8 cellular contexts compared by ENCODE assay signal in the genomic region with DNA sequence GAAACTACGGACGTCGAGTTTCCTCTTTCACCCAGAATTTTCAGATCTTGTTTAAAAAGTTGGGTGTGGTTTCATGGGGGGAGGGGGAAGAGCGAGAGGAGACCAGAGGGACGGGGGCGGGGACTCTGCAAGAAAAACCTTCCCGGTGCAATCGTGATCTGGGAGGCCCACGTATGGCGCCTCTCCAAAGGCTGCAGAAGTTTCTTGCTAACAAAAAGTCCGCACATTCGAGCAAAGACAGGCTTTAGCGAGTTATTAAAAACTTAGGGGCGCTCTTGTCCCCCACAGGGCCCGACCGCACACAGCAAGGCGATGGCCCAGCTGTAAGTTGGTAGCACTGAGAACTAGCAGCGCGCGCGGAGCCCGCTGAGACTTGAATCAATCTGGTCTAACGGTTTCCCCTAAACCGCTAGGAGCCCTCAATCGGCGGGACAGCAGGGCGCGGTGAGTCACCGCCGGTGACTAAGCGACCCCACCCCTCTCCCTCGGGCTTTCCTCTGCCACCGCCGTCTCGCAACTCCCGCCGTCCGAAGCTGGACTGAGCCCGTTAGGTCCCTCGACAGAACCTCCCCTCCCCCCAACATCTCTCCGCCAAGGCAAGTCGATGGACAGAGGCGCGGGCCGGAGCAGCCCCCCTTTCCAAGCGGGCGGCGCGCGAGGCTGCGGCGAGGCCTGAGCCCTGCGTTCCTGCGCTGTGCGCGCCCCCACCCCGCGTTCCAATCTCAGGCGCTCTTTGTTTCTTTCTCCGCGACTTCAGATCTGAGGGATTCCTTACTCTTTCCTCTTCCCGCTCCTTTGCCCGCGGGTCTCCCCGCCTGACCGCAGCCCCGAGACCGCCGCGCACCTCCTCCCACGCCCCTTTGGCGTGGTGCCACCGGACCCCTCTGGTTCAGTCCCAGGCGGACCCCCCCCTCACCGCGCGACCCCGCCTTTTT. TPM values are rescaled to one million over a fixed set of nuclear protein-coding genes. Genes with fewer than 3 reads are reported as not detected.
DNase-seq lines count a peak whose midpoint lies in the region; ATAC-seq and TF ChIP-seq lines count a peak whose summit lies in the region.

A gene (plus strand): TSS at position 161 of the 935 bp plus-strand sequence. CDS start 1,182 bp downstream, outside the sequence.

- H3K9me3 ChIP-seq in cardiac muscle cell (ENCODE audit: low read depth): no peaks in the 10 kb centered on the region

- peak; percentile 36 for ATAC-seq in GM19043 (IDR thresholded peaks at IDR 0.05; ENCODE audit: low read depth, unreplicated experiment)
- ATAC-seq in HG03439 (IDR thresholded peaks at IDR 0.05; ENCODE audit: unreplicated experiment): peak; percentile 37

- intact Hi-C loops in posterior vena cava (cut with DNase I): no loop called here

- no peaks in the 10 kb centered on the region for H3K27me3 ChIP-seq in cardiac muscle cell

- H3K4me3 ChIP-seq in AG10803 (ENCODE audit: low read length) (peak within 1 kb of the TSS; percentile 99), cardiac muscle cell (peak within 1 kb of the TSS; percentile 62)

- peaks cover 14% of the 10 kb centered on the region for H3K36me3 Mint-ChIP-seq in type B pancreatic cell

- peak within 1 kb of the TSS; percentile 97 for H3K4me3 Mint-ChIP-seq in type B pancreatic cell

- H3K27me3 Mint-ChIP-seq in type B pancreatic cell: peaks cover 42% of the 10 kb centered on the region

- H3K4me1 ChIP-seq in cardiac muscle cell (ENCODE audit: low read depth): peaks cover 10% of the 10 kb centered on the region

- peaks cover 25% of the 10 kb centered on the region for H3K4me1 Mint-ChIP-seq in type B pancreatic cell (ENCODE audit: unreplicated experiment)

- DNase-seq in AG10803 (ENCODE audit: low read depth) (peak; percentile 98), SW480 (ENCODE audit: low spot score) (peak; percentile 92), cardiac muscle cell (ENCODE audit: low read depth in 1 of 2, low spot score in 1 of 2) (peak; percentile 86 to 96), posterior vena cava (ENCODE audit: low spot score) (peak; percentile 98), type B pancreatic cell (ENCODE audit: extremely low spot score, unreplicated experiment) (peak; percentile 87)
- peak; percentile 70 for DNase-seq in activated naive CD8-positive, alpha-beta T cell treated with anti-CD3 and anti-CD28 coated beads, Interleukin-2, amount 50 U/mL, for 16 hours (ENCODE audit: low read depth, low spot score)

- peak within 1 kb of the TSS; percentile 95 for H3K27ac Mint-ChIP-seq in type B pancreatic cell

- TF ChIP-seq CTCF in AG10803 (conservative IDR thresholded peaks at IDR 0.05; ENCODE audit: low read length) (no peak; the same call in 1 of the 2 replicates), cardiac muscle cell (IDR thresholded peaks at IDR 0.05; ENCODE audit: low read depth, low read length) (peak; percentile 16), type B pancreatic cell (conservative IDR thresholded peaks at IDR 0.05) (no peak)

- H3K9me3 Mint-ChIP-seq in type B pancreatic cell: peaks cover under 1% of the 10 kb centered on the region

- peak within 1 kb of the TSS; percentile 84 for H3K27ac ChIP-seq in cardiac muscle cell

- peaks cover 16% of the 10 kb centered on the region for H3K36me3 ChIP-seq in cardiac muscle cell

RNA-seq across cellular contexts. Expression of the gene that starts here (rescaled TPM):
- 904 and 1,157 TPM in 2 replicates for total RNA-seq in cardiac muscle cell
- 258 and 383 TPM in 2 replicates for polyA plus RNA-seq in cardiac muscle cell
- total RNA-seq in posterior vena cava: 1,000 to 10,000 TPM; 2,278 to 2,643 TPM
- total RNA-seq in type B pancreatic cell (ENCODE audit: low replicate concordance): 102 and 2,500 TPM in 2 replicates

Comparison
In these comparisons a context has a peak if more than half of its experiments do, and no peak if none do; other contexts are left out.
1. Peak in every context shown above with its lines: DNase-seq, ATAC-seq, H3K4me3 ChIP-seq and H3K27ac ChIP-seq.